ENCODE assay signal across 2 cellular contexts in genomic region chr7:151436446-151437162, GRCh38.
TF ChIP-seq lines count a peak whose summit lies in the region.

No MANE protein-coding gene starts in this region.

TF ChIP-seq in liver, 16 proteins besides CTCF, POLR2A, EP300 and RAD21:
- TF ChIP-seq NR2F2 (IDR thresholded peaks at IDR 0.05) = peak; percentile 54
- TF ChIP-seq SP1 (IDR thresholded peaks at IDR 0.05) = no peak

TF ChIP-seq in HepG2, 621 proteins besides CTCF, POLR2A, EP300 and RAD21:
- TF ChIP-seq ARNT2 (CRISPR knock-in tag; IDR thresholded peaks at IDR 0.05; ENCODE audit: low read depth) (no peak), ELF4 (CRISPR knock-in tag; IDR thresholded peaks at IDR 0.05; ENCODE audit: borderline replicate concordance) (no peak), FOXK2 (IDR thresholded peaks at IDR 0.05) (no peak), PHF21A (CRISPR knock-in tag; IDR thresholded peaks at IDR 0.05) (no peak), ATF1 (CRISPR knock-in tag; IDR thresholded peaks at IDR 0.05) (no peak), ARNTL (CRISPR knock-in tag; IDR thresholded peaks at IDR 0.05) (no peak), ZNF24 (IDR thresholded peaks at IDR 0.05) (no peak), MIXL1 (CRISPR knock-in tag; IDR thresholded peaks at IDR 0.05) (no peak), ZNF629 (CRISPR knock-in tag; conservative IDR thresholded peaks at IDR 0.05) (no peak)
TF ChIP-seq in HepG2: peak in this region for 0.
